20 cellular contexts compared by ENCODE assay signal in the genomic region with DNA sequence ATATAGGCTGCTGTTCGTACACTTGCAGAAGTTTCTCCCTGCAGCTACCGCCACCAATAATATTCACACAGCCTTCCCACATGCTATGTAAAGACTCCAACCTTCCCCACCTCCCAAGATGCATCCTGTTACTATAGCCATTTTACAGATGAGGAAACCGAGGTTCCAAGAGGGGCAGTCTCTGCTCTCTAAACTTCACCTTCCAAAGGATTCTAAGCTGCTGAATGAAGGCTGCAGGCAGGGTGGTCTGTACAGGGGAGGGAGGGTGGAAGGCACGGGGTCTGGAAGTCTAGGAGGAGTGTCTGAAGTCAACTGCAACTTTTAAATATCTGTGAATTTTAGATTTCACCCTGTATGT. TPM values are rescaled to one million over a fixed set of nuclear protein-coding genes. Genes with fewer than 3 reads are reported as not detected.
DNase-seq lines count a peak whose midpoint lies in the region; ATAC-seq and TF ChIP-seq lines count a peak whose summit lies in the region.
"Had no signal": no experiment of that assay in that cellular context is flagged by ENCODE, and none has a peak within 500 bp of the region (broad histone marks: within the 10 kb centered on the region; RNA-seq: fewer than 3 reads in every experiment).

No MANE protein-coding gene starts in this region.

- peaks cover 47 to 72% (median 68%) of the 10 kb centered on the region in 10 experiments for H3K4me1 ChIP-seq in BLaER1 treated with 17β-estradiol and CSF1 and Interleukin-3, amounts not matched to agents 10 nM and 100 nM
- peaks cover 58% of the 10 kb centered on the region for H3K4me1 ChIP-seq in muscle layer of colon (ENCODE audit: insufficient read depth, low read length)
- H3K4me1 ChIP-seq in thoracic aorta (ENCODE audit: control insufficient read depth in 1 of 2, low read depth in 2 of 2) = peaks cover 20 to 58% of the 10 kb centered on the region in 2 donors

- H3K9me3 ChIP-seq in BLaER1 treated with 17β-estradiol and CSF1 and Interleukin-3, amounts not matched to agents 10 nM and 100 nM (replicated peaks in 1 of 11) = no peaks in the 10 kb centered on the region
- H3K9me3 ChIP-seq in muscle layer of colon (ENCODE audit: low read length) (no peaks in the 10 kb centered on the region), thoracic aorta (no peaks in the 10 kb centered on the region)

- H3K4me1 Mint-ChIP-seq in natural killer cell = peaks cover 13 to 49% of the 10 kb centered on the region in 2 donors
- H3K4me1 Mint-ChIP-seq: endodermal cell had no signal

- H3K27me3 ChIP-seq in BLaER1 treated with 17β-estradiol and CSF1 and Interleukin-3, amounts not matched to agents 10 nM and 100 nM = no peaks in the 10 kb centered on the region
- H3K27me3 ChIP-seq in muscle layer of colon (ENCODE audit: control insufficient read depth in 1 of 2, insufficient read depth in 2 of 2, low read length in 2 of 2) (no peaks in the 10 kb centered on the region), thoracic aorta (replicated peaks; ENCODE audit: insufficient read depth) (no peaks in the 10 kb centered on the region)
- H3K27me3 ChIP-seq: brain microvascular endothelial cell had no signal

- H3K4me3 Mint-ChIP-seq in natural killer cell = no peak overlapping the region
- H3K4me3 Mint-ChIP-seq: endodermal cell had no signal

- ATAC-seq in thoracic aorta (ENCODE audit: insufficient number of reproducible peaks, low FRiP score, low read depth) (no peak), natural killer cell (no peak)
- ATAC-seq: activated T-helper 17 cell treated with anti-CD3 and anti-CD28 coated beads, Interleukin-2, amount 50 U/mL, for 72 hours; left colon; natural killer cell treated with Interleukin-12 subunit alpha and Interleukin-12 subunit beta and Interleukin-15 and Interleukin-18, amount 100 ng/mL, for 72 hours had no signal

- no peaks in the 10 kb centered on the region for H3K9me3 Mint-ChIP-seq in natural killer cell
- H3K9me3 Mint-ChIP-seq: activated naive CD8-positive, alpha-beta T cell treated with anti-CD3 and anti-CD28 coated beads, Interleukin-2, amount 10 ng/mL, durations not matched to agents 7 days and 5 days; activated T-helper 17 cell treated with anti-CD3 and anti-CD28 coated beads, Interleukin-2, amount 50 U/mL, for 72 hours; endodermal cell; mesothelial cell of epicardium; natural killer cell treated with Interleukin-12 subunit alpha and Interleukin-12 subunit beta and Interleukin-15 and Interleukin-18, amount 100 ng/mL, for 72 hours had no signal

- H3K27ac ChIP-seq in BLaER1 treated with 17β-estradiol and CSF1 and Interleukin-3, amounts not matched to agents 10 nM and 100 nM = 0 out of 22 replicates have a peak overlapping the region, but pooled peaks of 1 of the 11 experiments have one; percentile 34
- peak overlapping the region; percentile 16 for H3K27ac ChIP-seq in angular gyrus (ENCODE audit: low read depth, low read length)
- peak overlapping the region; percentile 99 for H3K27ac ChIP-seq in muscle layer of colon (ENCODE audit: low read depth, low read length)
- H3K27ac ChIP-seq in thoracic aorta = peak overlapping the region; percentile 98
- H3K27ac ChIP-seq: brain microvascular endothelial cell, WERI-Rb-1 had no signal

- H3K4me2 ChIP-seq in BLaER1 treated with 17β-estradiol and CSF1 and Interleukin-3, amounts not matched to agents 10 nM and 100 nM = peak overlapping the region in 8 of 11 experiments; percentile 1 to 92 (median 67); a peak in 7 of 22 replicates

- H3K4me3 ChIP-seq in BLaER1 treated with 17β-estradiol and CSF1 and Interleukin-3, amounts not matched to agents 10 nM and 100 nM = no peak overlapping the region
- H3K4me3 ChIP-seq in muscle layer of colon (ENCODE audit: low read depth in 1 of 2, low read length in 2 of 2) = no peak overlapping the region
- no peak overlapping the region for H3K4me3 ChIP-seq in thoracic aorta

- intact Hi-C loops in natural killer cell (cut with micrococcal nuclease) = no loop called here

- H3K9ac ChIP-seq in BLaER1 treated with 17β-estradiol and CSF1 and Interleukin-3, amounts not matched to agents 10 nM and 100 nM = peak overlapping the region in 2 of 11 experiments; percentile 5 to 91; a peak in 2 of 22 replicates
- H3K9ac ChIP-seq in muscle layer of colon (ENCODE audit: low read length) = peak overlapping the region; percentile 76

- H3K27ac Mint-ChIP-seq in natural killer cell = no peak overlapping the region
- H3K27ac Mint-ChIP-seq: activated naive CD8-positive, alpha-beta T cell treated with anti-CD3 and anti-CD28 coated beads, Interleukin-2, amount 10 ng/mL, durations not matched to agents 7 days and 5 days; endodermal cell; H9; mesothelial cell of epicardium; natural killer cell treated with Interleukin-12 subunit alpha and Interleukin-12 subunit beta and Interleukin-15 and Interleukin-18, amount 100 ng/mL, for 72 hours had no signal

- no peak for DNase-seq in thoracic aorta (ENCODE audit: low spot score)
- DNase-seq in natural killer cell = no peak
- no peak for DNase-seq in amygdala (lab: John Stamatoyannopoulos, UW)
- DNase-seq in activated effector memory CD4-positive, alpha-beta T cell treated with anti-CD3 and anti-CD28 coated beads, Interleukin-2, amount 50 U/mL, for 16 hours = no peak
- DNase-seq: activated CD4-positive, alpha-beta T cell treated with anti-CD3 and anti-CD28 coated beads, Interleukin-2, amount 50 U/mL, for 1 hour; activated naive CD8-positive, alpha-beta T cell treated with anti-CD3 and anti-CD28 coated beads, Interleukin-2, amount 10 ng/mL, durations not matched to agents 7 days and 5 days; brain microvascular endothelial cell; left colon; MM.1S; NCI-H1436; NCI-H524 treated with DMSO at 0.1 percent for 48 hours; WERI-Rb-1 had no signal

- H4K20me1 ChIP-seq in BLaER1 treated with 17β-estradiol and CSF1 and Interleukin-3, amounts not matched to agents 10 nM and 100 nM = peaks cover 4 to 58% (median 41%) of the 10 kb centered on the region in 11 experiments; a peak in 19 of 22 replicates

- no peaks in the 10 kb centered on the region for H3K36me3 Mint-ChIP-seq in natural killer cell
- H3K36me3 Mint-ChIP-seq: activated naive CD8-positive, alpha-beta T cell treated with anti-CD3 and anti-CD28 coated beads, Interleukin-2, amount 10 ng/mL, durations not matched to agents 7 days and 5 days; mesothelial cell of epicardium; natural killer cell treated with Interleukin-12 subunit alpha and Interleukin-12 subunit beta and Interleukin-15 and Interleukin-18, amount 100 ng/mL, for 72 hours had no signal

- peaks cover 0 to 16% of the 10 kb centered on the region in 2 donors for H3K27me3 Mint-ChIP-seq in natural killer cell (ENCODE audit: low read depth in 2 of 2)
- H3K27me3 Mint-ChIP-seq: activated T-helper 17 cell treated with anti-CD3 and anti-CD28 coated beads, Interleukin-2, amount 50 U/mL, for 72 hours had no signal

- H3K36me3 ChIP-seq in BLaER1 treated with 17β-estradiol and CSF1 and Interleukin-3, amounts not matched to agents 10 nM and 100 nM = no peaks in the 10 kb centered on the region
- H3K36me3 ChIP-seq in muscle layer of colon (ENCODE audit: insufficient read depth, low read length) (no peaks in the 10 kb centered on the region), thoracic aorta (no peaks in the 10 kb centered on the region)
- H3K36me3 ChIP-seq: brain microvascular endothelial cell, WERI-Rb-1 had no signal

- TF ChIP-seq CTCF in thoracic aorta (IDR thresholded peaks at IDR 0.05) (no peak), natural killer cell (IDR thresholded peaks at IDR 0.05) (no peak)

RNA-seq across cellular contexts. Expression of gene NFIC, which starts 1.9 kb away (rescaled TPM):
- total RNA-seq in thoracic aorta (100 to 1,000 TPM; 178 to 203 TPM), natural killer cell (10 to 100 TPM; 18.5 to 22.2 (median 20.6) TPM)

Comparison
In these comparisons a context has a peak if more than half of its experiments do, and no peak if none do; other contexts are left out.
1. RNA of gene NFIC, which starts 1.9 kb away (total RNA-seq): 178 to 203 TPM in thoracic aorta; 18.5 to 22.2 TPM in natural killer cell; every median in the first group is over 4 times any median in the second.